17 cellular contexts compared by ENCODE assay signal in genomic region chr22:22817468-22818201, GRCh38.
DNase-seq lines count a peak whose midpoint lies in the region; ATAC-seq, FAIRE-seq and TF ChIP-seq lines count a peak whose summit lies in the region.
"Had no signal": no experiment of that assay in that cellular context is flagged by ENCODE, and none has a peak within 500 bp of the region (broad histone marks: within the 10 kb centered on the region; RNA-seq: fewer than 3 reads in every experiment).

No MANE protein-coding gene starts in this region.

- no peaks in the 10 kb centered on the region for H3K9me3 ChIP-seq in Karpas-422 (ENCODE audit: low read length)
- H3K9me3 ChIP-seq in endodermal cell (ENCODE audit: control insufficient read depth, low read length): no peaks in the 10 kb centered on the region

- H3K27me3 Mint-ChIP-seq in activated naive CD4-positive, alpha-beta T cell treated with anti-CD3 and anti-CD28 coated beads, Interleukin-2, amount 50 U/mL, for 24 hours: no peaks in the 10 kb centered on the region
- peaks cover 82% of the 10 kb centered on the region for H3K27me3 Mint-ChIP-seq in endodermal cell (ENCODE audit: insufficient read depth)
- H3K27me3 Mint-ChIP-seq in type B pancreatic cell: peaks cover 32% of the 10 kb centered on the region
- H3K27me3 Mint-ChIP-seq: B cell had no signal

- H2AFZ ChIP-seq in Karpas-422 (ENCODE audit: low read length): no peak overlapping the region

- H3K27ac Mint-ChIP-seq in activated naive CD4-positive, alpha-beta T cell treated with anti-CD3 and anti-CD28 coated beads, Interleukin-2, amount 50 U/mL, for 24 hours: peak overlapping the region; percentile 93
- H3K27ac Mint-ChIP-seq in activated naive CD4-positive, alpha-beta T cell treated with anti-CD3 and anti-CD28 coated beads, Interleukin-2, amount 50 U/mL, for 72 hours: peak overlapping the region in 1 of 2 donors; percentile 2
- no peak overlapping the region for H3K27ac Mint-ChIP-seq in endodermal cell
- no peak overlapping the region for H3K27ac Mint-ChIP-seq in type B pancreatic cell
- H3K27ac Mint-ChIP-seq: B cell had no signal

- no peaks in the 10 kb centered on the region for H3K9me3 Mint-ChIP-seq in activated naive CD4-positive, alpha-beta T cell treated with anti-CD3 and anti-CD28 coated beads, Interleukin-2, amount 50 U/mL, for 24 hours
- H3K9me3 Mint-ChIP-seq in activated naive CD4-positive, alpha-beta T cell treated with anti-CD3 and anti-CD28 coated beads, Interleukin-2, amount 50 U/mL, for 72 hours: peaks cover 0 to 5% of the 10 kb centered on the region in 2 donors
- H3K9me3 Mint-ChIP-seq in endodermal cell (no peaks in the 10 kb centered on the region), type B pancreatic cell (no peaks in the 10 kb centered on the region)

- WGBS in endodermal cell (ENCODE audit: insufficient coverage in 1 of 2, insufficient read length in 1 of 2), 2 experiments: 46 to 47% methylated on average over 2 to 5 of the region's 5 CpGs

- H3K79me2 ChIP-seq in Karpas-422 (ENCODE audit: low read length): no peaks in the 10 kb centered on the region

- H4K20me1 ChIP-seq in Karpas-422 (ENCODE audit: insufficient read depth, low read depth, low read length): no peaks in the 10 kb centered on the region

- no peak overlapping the region for H3K4me3 Mint-ChIP-seq in activated naive CD4-positive, alpha-beta T cell treated with anti-CD3 and anti-CD28 coated beads, Interleukin-2, amount 50 U/mL, for 24 hours
- H3K4me3 Mint-ChIP-seq in endodermal cell: no peak overlapping the region
- no peak overlapping the region for H3K4me3 Mint-ChIP-seq in type B pancreatic cell
- H3K4me3 Mint-ChIP-seq: B cell had no signal

- no peaks in the 10 kb centered on the region for H3K36me3 Mint-ChIP-seq in activated naive CD4-positive, alpha-beta T cell treated with anti-CD3 and anti-CD28 coated beads, Interleukin-2, amount 50 U/mL, for 24 hours
- H3K36me3 Mint-ChIP-seq in activated naive CD4-positive, alpha-beta T cell treated with anti-CD3 and anti-CD28 coated beads, Interleukin-2, amount 50 U/mL, for 72 hours: no peaks in the 10 kb centered on the region
- H3K36me3 Mint-ChIP-seq in endodermal cell (ENCODE audit: low read depth) (no peaks in the 10 kb centered on the region), type B pancreatic cell (no peaks in the 10 kb centered on the region)

- H3K27ac ChIP-seq in Karpas-422 (ENCODE audit: low read length): peak overlapping the region; percentile 95; the same call in 1 of the 2 replicates
- H3K27ac ChIP-seq in endodermal cell (ENCODE audit: low read depth, low read length): no peak overlapping the region

- H3K9ac ChIP-seq in Karpas-422 (ENCODE audit: low read length) (peak overlapping the region; percentile 87; the same call in 1 of the 2 replicates), endodermal cell (ENCODE audit: extremely low read depth, low read length, poor library complexity, severe bottlenecking) (no peak overlapping the region)

- peak overlapping the region; percentile 83 for H3K4me2 ChIP-seq in Karpas-422 (ENCODE audit: low read depth, low read length, poor library complexity, severe bottlenecking)

- H3K36me3 ChIP-seq in Karpas-422 (ENCODE audit: insufficient read depth, low read length) (no peaks in the 10 kb centered on the region), endodermal cell (ENCODE audit: control insufficient read depth, insufficient read depth, low read length) (no peaks in the 10 kb centered on the region)

- no peak for ATAC-seq in activated naive CD4-positive, alpha-beta T cell treated with anti-CD3 and anti-CD28 coated beads, Interleukin-2, amount 50 U/mL, for 72 hours
- ATAC-seq: activated CD4-positive, CD25-positive, alpha-beta regulatory T cell treated with anti-CD3 and anti-CD28 coated beads, Interleukin-2, amount 50 U/mL, for 24 hours; left colon; right cardiac atrium had no signal

- no peak for DNase-seq in activated naive CD4-positive, alpha-beta T cell treated with anti-CD3 and anti-CD28 coated beads, Interleukin-2, amount 50 U/mL, for 72 hours (ENCODE audit: low spot score in 2 of 2)
- DNase-seq in Karpas-422 (no peak), endodermal cell (peak; percentile 60), type B pancreatic cell (ENCODE audit: extremely low spot score, unreplicated experiment) (peak; percentile 52), NCI-H345 treated with DMSO at 0.1 percent for 48 hours (lab: John Stamatoyannopoulos, UW; ENCODE audit: unreplicated experiment) (no peak), GM19239 (ENCODE audit: insufficient read length, low spot score) (no peak), NCI-H2227 treated with DMSO at 0.1 percent for 48 hours (lab: John Stamatoyannopoulos, UW) (no peak)
- DNase-seq: Kasumi-1; left colon; NCI-H2029 treated with DMSO at 0.1 percent for 48 hours; right cardiac atrium; stimulated activated CD4-positive, alpha-beta T cell treated with anti-CD3 and anti-CD28 coated beads, Interleukin-4, amount 100 ng/mL, for 4 hours; stimulated activated naive CD4-positive, alpha-beta T cell treated with Interleukin-2 at 50 U/mL for 16 hours had no signal

- TF ChIP-seq CTCF in endodermal cell (conservative IDR thresholded peaks at IDR 0.05) (peak; percentile 61), type B pancreatic cell (conservative IDR thresholded peaks at IDR 0.05) (no peak)

- H3K27me3 ChIP-seq in Karpas-422 (ENCODE audit: low read length) (no peaks in the 10 kb centered on the region), endodermal cell (ENCODE audit: control insufficient read depth, insufficient read depth, low read length, poor library complexity, severe bottlenecking) (peaks cover 35% of the 10 kb centered on the region)

- H3K4me3 ChIP-seq in Karpas-422 (ENCODE audit: low read length) (no peak overlapping the region), endodermal cell (ENCODE audit: low read length) (no peak overlapping the region)

- FAIRE-seq in GM19239 (lab: Jason Lieb, UNC): no peak
- FAIRE-seq: H54 had no signal

- H3K4me1 Mint-ChIP-seq in activated naive CD4-positive, alpha-beta T cell treated with anti-CD3 and anti-CD28 coated beads, Interleukin-2, amount 50 U/mL, for 24 hours: peaks cover 96% of the 10 kb centered on the region
- no peaks in the 10 kb centered on the region for H3K4me1 Mint-ChIP-seq in endodermal cell
- H3K4me1 Mint-ChIP-seq in type B pancreatic cell (ENCODE audit: unreplicated experiment): no peaks in the 10 kb centered on the region

- H3K4me1 ChIP-seq in Karpas-422 (ENCODE audit: low read length): peaks cover 95% of the 10 kb centered on the region
- no peaks in the 10 kb centered on the region for H3K4me1 ChIP-seq in endodermal cell (ENCODE audit: control insufficient read depth, insufficient read depth, low read length)

- no peaks in the 10 kb centered on the region for H3K9me2 ChIP-seq in Karpas-422 (replicated peaks; ENCODE audit: insufficient read depth, low read length)

Comparison
In these comparisons a context has a peak if more than half of its experiments do, and no peak if none do; other contexts are left out.
1. DNase-seq: peak in endodermal cell (single experiment) and type B pancreatic cell (single experiment); none in activated naive CD4-positive, alpha-beta T cell treated with anti-CD3 and anti-CD28 coated beads, Interleukin-2, amount 50 U/mL, for 72 hours (0 of 2), Karpas-422 (single experiment), NCI-H345 treated with DMSO at 0.1 percent for 48 hours (single experiment), GM19239 (single experiment) and NCI-H2227 treated with DMSO at 0.1 percent for 48 hours (single experiment).